8 cellular contexts compared by ENCODE assay signal in the genomic region with DNA sequence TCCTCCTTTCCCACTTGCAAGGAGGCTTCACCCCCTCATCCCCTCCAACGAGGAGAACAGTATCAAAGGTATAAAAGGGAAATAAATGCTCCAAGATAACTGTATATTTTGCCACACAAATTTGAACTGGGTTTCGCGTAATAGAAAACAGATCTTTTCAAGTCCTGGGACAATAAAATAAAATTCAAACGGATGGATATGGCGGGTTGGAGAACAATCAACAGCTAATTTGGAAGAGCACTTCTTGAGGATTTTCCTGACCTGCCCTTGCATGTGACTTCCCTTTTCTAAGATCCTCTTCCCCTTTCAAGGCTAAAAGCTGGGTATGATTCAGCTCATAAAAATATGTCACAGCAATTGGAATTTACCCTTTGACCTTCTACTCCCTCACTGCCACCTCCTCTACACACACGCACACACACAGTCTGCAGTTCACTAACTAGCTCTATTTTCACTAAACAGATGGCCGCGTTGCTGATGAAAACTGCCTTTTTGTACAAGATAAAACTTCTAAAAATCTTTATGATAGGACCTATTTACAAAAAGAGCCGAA.
DNase-seq lines count a peak whose midpoint lies in the region; TF ChIP-seq lines count a peak whose summit lies in the region.

No MANE protein-coding gene starts in this region.

- no peak overlapping the region for H3K9ac ChIP-seq in mucosa of rectum (ENCODE audit: low read depth in 1 of 2, low read length in 2 of 2)

- H3K27me3 ChIP-seq in ectodermal cell (ENCODE audit: control insufficient read depth, insufficient read depth, low read length, poor library complexity, severe bottlenecking) (no peaks in the 10 kb centered on the region), mucosa of rectum (ENCODE audit: control insufficient read depth in 2 of 2, insufficient read depth in 2 of 2, low read length in 2 of 2) (no peaks in the 10 kb centered on the region)

- no peak for TF ChIP-seq CTCF in GM13976 (IDR thresholded peaks at IDR 0.05; ENCODE audit: borderline replicate concordance, control extremely low read depth, extremely low read depth, insufficient read depth, missing control alignments)

- H3K4me3 ChIP-seq in ectodermal cell (ENCODE audit: insufficient read depth, low read depth, low read length), result no peak overlapping the region
- H3K4me3 ChIP-seq in mucosa of rectum (ENCODE audit: low read length in 2 of 2), result peak overlapping the region; percentile 55 to 58

- H3K27ac ChIP-seq in ectodermal cell (ENCODE audit: insufficient read depth, low read depth, low read length, poor library complexity, severe bottlenecking) (peak overlapping the region; percentile 97), mucosa of rectum (ENCODE audit: low read depth in 2 of 2, low read length in 2 of 2) (peak overlapping the region; percentile 45 to 58)

- no peaks in the 10 kb centered on the region for H3K9me3 ChIP-seq in ectodermal cell (ENCODE audit: control insufficient read depth, low read length)
- H3K9me3 ChIP-seq in mucosa of rectum (ENCODE audit: control insufficient read depth in 2 of 2, low read length in 2 of 2), result no peaks in the 10 kb centered on the region

- WGBS in ectodermal cell, 2 experiments, result 44 to 48% methylated on average over 7 to 9 of the region's 9 CpGs

- H3K4me1 ChIP-seq in ectodermal cell (ENCODE audit: control insufficient read depth, insufficient read depth, low read length) (peaks cover 8% of the 10 kb centered on the region), mucosa of rectum (ENCODE audit: control insufficient read depth in 2 of 2, insufficient read depth in 2 of 2, low read length in 2 of 2) (peaks cover 0 to 16% of the 10 kb centered on the region in 2 donors)

- no peaks in the 10 kb centered on the region for H3K36me3 ChIP-seq in ectodermal cell (ENCODE audit: control insufficient read depth, insufficient read depth, low read length)
- no peaks in the 10 kb centered on the region for H3K36me3 ChIP-seq in mucosa of rectum (ENCODE audit: control insufficient read depth in 2 of 2, insufficient read depth in 2 of 2, low read length in 2 of 2)

- peak; percentile 87 for DNase-seq in ACHN
- DNase-seq in MV-4-11 (lab: John Stamatoyannopoulos, UW), result peak; percentile 97
- DNase-seq in activated CD4-positive, alpha-beta T cell treated with anti-CD3 and anti-CD28 coated beads for 4 hours, result no peak
- no peak for DNase-seq in NK-92 (lab: John Stamatoyannopoulos, UW; ENCODE audit: unreplicated experiment)
- DNase-seq in GM13976 (ENCODE audit: low spot score), result no peak
- DNase-seq in C1 segment of cervical spinal cord (lab: John Stamatoyannopoulos, UW), result no peak

- in situ Hi-C loops in ACHN (cut with HindIII; ENCODE audit: low pct_ligation_motif_present, low pct_unique_long_range_greater_than_20kb, low sequenced_read_pairs) (no loop called here), GM13976 (cut with MboI; ENCODE audit: low sequenced_read_pairs, unreplicated experiment) (loop anchor here (25.0 kb wide), 1 partner anchor 713 kb away; no protein-coding TSS in a partner anchor)

Comparison
In these comparisons a context has a peak if more than half of its experiments do, and no peak if none do; other contexts are left out.
1. DNase-seq: peak in ACHN (single experiment) and MV-4-11 (single experiment); none in activated CD4-positive, alpha-beta T cell treated with anti-CD3 and anti-CD28 coated beads for 4 hours (0 of 2), NK-92 (single experiment), GM13976 (single experiment) and C1 segment of cervical spinal cord (0 of 14).